17 cellular contexts compared by ENCODE assay signal in genomic region chr10:42999385-43000020, GRCh38.
A peak's percentile ranks its signal among the peaks of the same experiment; 100 is the strongest.
DNase-seq lines count a peak whose midpoint lies in the region; ATAC-seq and TF ChIP-seq lines count a peak whose summit lies in the region.
"Had no signal": no experiment of that assay in that cellular context is flagged by ENCODE, and none has a peak within 500 bp of the region (broad histone marks: within the 10 kb centered on the region; RNA-seq: fewer than 3 reads in every experiment).

No MANE protein-coding gene starts in this region.

- DNase-seq in Right ventricle myocardium inferior (ENCODE audit: missing footprints): peak; percentile 47
- no peak for DNase-seq in left ventricle myocardium superior
- peak; percentile 24 for DNase-seq in GM13976 (ENCODE audit: low spot score)
- peak; percentile 89 for DNase-seq in esophagus muscularis mucosa (ENCODE audit: extremely low spot score)
- DNase-seq in upper lobe of right lung: peak; percentile 60
- DNase-seq in stimulated activated CD4-positive, alpha-beta T cell treated with anti-CD3 and anti-CD28 coated beads, Interleukin-4, amount 100 ng/mL, for 24 hours: no peak
- DNase-seq: CD4-positive, CD25-positive, alpha-beta regulatory T cell; EL; KBM-7; NCI-H1417 treated with DMSO at 0.1 percent for 48 hours; NCI-H2029; NCI-H510A; NCI-H774; RPMI8226 had no signal

- WGBS in esophagus muscularis mucosa: 96% methylated on average over 6 of the region's 8 CpGs

- in situ Hi-C loops in GM13976 (cut with MboI; ENCODE audit: low sequenced_read_pairs, unreplicated experiment): no loop called here

- H3K4me3 ChIP-seq in esophagus muscularis mucosa (no peak overlapping the region), upper lobe of right lung (no peak overlapping the region)
- H3K4me3 ChIP-seq: HAP-1 had no signal

- peaks cover 0 to 6% (median 0%) of the 10 kb centered on the region in 4 donors for H3K27me3 ChIP-seq in esophagus muscularis mucosa
- H3K27me3 ChIP-seq in upper lobe of right lung: no peaks in the 10 kb centered on the region

- intact Hi-C loops in Right ventricle myocardium inferior (cut with DNase I) (no loop called here), left ventricle myocardium superior (cut with micrococcal nuclease) (no loop called here), esophagus muscularis mucosa (cut with DNase I) (no loop called here), upper lobe of right lung (cut with DNase I) (no loop called here)

- H3K27ac ChIP-seq in esophagus muscularis mucosa (replicated peaks in 1 of 4) (no peak overlapping the region), upper lobe of right lung (no peak overlapping the region)

- H3K9me3 ChIP-seq in esophagus muscularis mucosa (no peaks in the 10 kb centered on the region), upper lobe of right lung (no peaks in the 10 kb centered on the region)
- H3K9me3 ChIP-seq: Caco-2, HAP-1 had no signal

- no peak for TF ChIP-seq CTCF in GM13976 (IDR thresholded peaks at IDR 0.05; ENCODE audit: borderline replicate concordance, control extremely low read depth, extremely low read depth, insufficient read depth, missing control alignments)
- TF ChIP-seq CTCF in esophagus muscularis mucosa (IDR thresholded peaks at IDR 0.05): no peak
- TF ChIP-seq CTCF in upper lobe of right lung (IDR thresholded peaks at IDR 0.05): no peak

- no peak for TF ChIP-seq EP300 in esophagus muscularis mucosa (IDR thresholded peaks at IDR 0.05)

- no peak for TF ChIP-seq POLR2A in esophagus muscularis mucosa (IDR thresholded peaks at IDR 0.05; ENCODE audit: low read depth)

- no peaks in the 10 kb centered on the region for H3K36me3 ChIP-seq in esophagus muscularis mucosa
- H3K36me3 ChIP-seq in upper lobe of right lung: no peaks in the 10 kb centered on the region
- H3K36me3 ChIP-seq: HAP-1 had no signal

- ATAC-seq in Right ventricle myocardium inferior (no peak), left ventricle myocardium superior (no peak), upper lobe of right lung (no peak), HG02885 (IDR thresholded peaks at IDR 0.05; ENCODE audit: poor library complexity, unreplicated experiment) (no peak)

- no peaks in the 10 kb centered on the region for H3K4me1 ChIP-seq in esophagus muscularis mucosa
- no peaks in the 10 kb centered on the region for H3K4me1 ChIP-seq in upper lobe of right lung
- H3K4me1 ChIP-seq: Caco-2, HAP-1 had no signal

Comparison
In these comparisons a context has a peak if more than half of its experiments do, and no peak if none do; other contexts are left out.
1. DNase-seq: peak in Right ventricle myocardium inferior (single experiment), GM13976 (single experiment), esophagus muscularis mucosa (single experiment) and upper lobe of right lung (single experiment); none in left ventricle myocardium superior (single experiment) and stimulated activated CD4-positive, alpha-beta T cell treated with anti-CD3 and anti-CD28 coated beads, Interleukin-4, amount 100 ng/mL, for 24 hours (single experiment).